In the genomic region with DNA sequence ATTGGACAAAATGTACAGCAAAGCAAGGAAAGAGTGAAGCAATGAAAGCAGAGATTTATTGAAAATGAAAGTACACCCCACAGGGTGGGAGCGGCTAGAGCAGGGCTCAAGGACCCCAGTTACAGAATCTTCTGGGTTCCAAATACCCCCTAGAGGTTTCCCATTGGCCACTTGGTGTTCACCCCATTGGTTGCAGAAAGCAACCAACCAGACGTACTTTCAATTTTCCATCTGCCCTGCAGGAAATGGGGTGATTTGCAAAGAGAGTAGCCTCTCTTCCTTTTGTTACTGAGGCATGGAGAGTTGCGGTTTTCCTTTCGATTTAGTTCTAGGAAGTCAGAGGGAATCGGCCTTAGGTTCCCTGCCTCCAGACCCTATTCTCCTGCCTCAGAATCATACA, we compare ENCODE assay signal across 8 cellular contexts. TPM values are rescaled to one million over a fixed set of nuclear protein-coding genes. Genes with fewer than 3 reads are reported as not detected.
DNase-seq lines count a peak whose midpoint lies in the region; ATAC-seq and TF ChIP-seq lines count a peak whose summit lies in the region.

No MANE protein-coding gene starts in this region.

- H3K4me1 Mint-ChIP-seq in IgD-negative memory B cell (peaks cover 39 to 46% (median 43%) of the 10 kb centered on the region in 3 donors), type B pancreatic cell (ENCODE audit: unreplicated experiment) (peaks cover 21% of the 10 kb centered on the region)
- peaks cover 45% of the 10 kb centered on the region for H3K4me1 Mint-ChIP-seq in activated naive CD8-positive, alpha-beta T cell treated with anti-CD3 and anti-CD28 coated beads for 36 hours

- 49% methylated on average over 5 of the region's 5 CpGs for WGBS in right lobe of liver (ENCODE audit: insufficient coverage, low coverage, low lambda C conversion rate, missing lambda C conversion rate)

- no peaks in the 10 kb centered on the region for H3K9me3 ChIP-seq in right lobe of liver

- intact Hi-C loops in right lobe of liver (cut with DNase I): no loop called here

- peaks cover 0 to 17% (median 8%) of the 10 kb centered on the region in 4 donors for H3K36me3 ChIP-seq in right lobe of liver

- ATAC-seq in right lobe of liver (no peak), GM19328 (IDR thresholded peaks at IDR 0.05; ENCODE audit: unreplicated experiment) (no peak), GM21786 (IDR thresholded peaks at IDR 0.05; ENCODE audit: unreplicated experiment) (no peak)

- H3K27me3 ChIP-seq in right lobe of liver: no peaks in the 10 kb centered on the region

- DNase-seq in Caki2 (ENCODE audit: low read depth) (peak; percentile 62), right lobe of liver (no peak), type B pancreatic cell (ENCODE audit: extremely low spot score, unreplicated experiment) (no peak), dedifferentiated amniotic fluid mesenchymal stem cell (ENCODE audit: extremely low spot score) (no peak)
- DNase-seq in activated naive CD8-positive, alpha-beta T cell treated with anti-CD3 and anti-CD28 coated beads for 36 hours: peak; percentile 46

- peaks cover 0 to 26% (median 4%) of the 10 kb centered on the region in 4 donors for H3K4me1 ChIP-seq in right lobe of liver

- H3K9me3 Mint-ChIP-seq in IgD-negative memory B cell (no peaks in the 10 kb centered on the region), type B pancreatic cell (no peaks in the 10 kb centered on the region)
- H3K9me3 Mint-ChIP-seq in activated naive CD8-positive, alpha-beta T cell treated with anti-CD3 and anti-CD28 coated beads for 36 hours: no peaks in the 10 kb centered on the region

- H3K27ac ChIP-seq in right lobe of liver: peak overlapping the region; percentile 13 to 81 (median 32)

- TF ChIP-seq CTCF in right lobe of liver (IDR thresholded peaks at IDR 0.05): no peak
- TF ChIP-seq CTCF in type B pancreatic cell (conservative IDR thresholded peaks at IDR 0.05): no peak

- H3K36me3 Mint-ChIP-seq in IgD-negative memory B cell (peaks cover 2% of the 10 kb centered on the region), type B pancreatic cell (peaks cover 4% of the 10 kb centered on the region)
- H3K36me3 Mint-ChIP-seq in activated naive CD8-positive, alpha-beta T cell treated with anti-CD3 and anti-CD28 coated beads for 36 hours: peaks cover 26% of the 10 kb centered on the region

- peak overlapping the region; percentile 71 to 99 (median 96) for H3K4me3 Mint-ChIP-seq in IgD-negative memory B cell
- H3K4me3 Mint-ChIP-seq in activated naive CD8-positive, alpha-beta T cell treated with anti-CD3 and anti-CD28 coated beads for 36 hours: peak overlapping the region; percentile 94
- H3K4me3 Mint-ChIP-seq in type B pancreatic cell: peak overlapping the region; percentile 20

- peak overlapping the region; percentile 2 to 26 (median 20) for H3K4me3 ChIP-seq in right lobe of liver

- H3K27ac Mint-ChIP-seq in IgD-negative memory B cell (peak overlapping the region in 2 of 3 donors; percentile 93), type B pancreatic cell (no peak overlapping the region)
- peak overlapping the region; percentile 90 for H3K27ac Mint-ChIP-seq in activated naive CD8-positive, alpha-beta T cell treated with anti-CD3 and anti-CD28 coated beads for 36 hours

- in situ Hi-C loops in Caki2 (cut with HindIII; ENCODE audit: low pct_unique_long_range_greater_than_20kb, low sequenced_read_pairs): no loop called here

- no peak for TF ChIP-seq POLR2A in right lobe of liver (IDR thresholded peaks at IDR 0.05)

- H3K27me3 Mint-ChIP-seq in IgD-negative memory B cell (no peaks in the 10 kb centered on the region), type B pancreatic cell (no peaks in the 10 kb centered on the region)
- H3K27me3 Mint-ChIP-seq in activated naive CD8-positive, alpha-beta T cell treated with anti-CD3 and anti-CD28 coated beads for 36 hours: no peaks in the 10 kb centered on the region

RNA-seq across cellular contexts. Expression of a gene that starts 2.4 kb away (rescaled TPM):
- 20.6 and 22.2 TPM in 2 replicates for total RNA-seq in Caki2 (2014; rRNA removed; shearing (Covaris generic); ENCODE audit: low replicate concordance)
- polyA plus RNA-seq in IgD-negative memory B cell: 43.4 TPM
- total RNA-seq in activated naive CD8-positive, alpha-beta T cell treated with anti-CD3 and anti-CD28 coated beads for 36 hours: 10 to 100 TPM; 53.4 to 54.3 TPM
- total RNA-seq in right lobe of liver (10 to 100 TPM; 10.8 to 36.1 (median 16.7) TPM), type B pancreatic cell (ENCODE audit: low replicate concordance) (28.7 and 29.8 TPM in 2 replicates)

RNA-seq across cellular contexts. Expression of a gene that starts 4.8 kb away (rescaled TPM):
- total RNA-seq in Caki2 (2014; rRNA removed; shearing (Covaris generic); ENCODE audit: low replicate concordance): 24.1 and 33.0 TPM in 2 replicates
- 6.6 TPM for polyA plus RNA-seq in IgD-negative memory B cell
- 10 to 100 TPM in 1 of 2 experiments, 1 to 10 TPM in 1; 8.3 to 10.6 TPM for total RNA-seq in activated naive CD8-positive, alpha-beta T cell treated with anti-CD3 and anti-CD28 coated beads for 36 hours
- 10 to 100 TPM in 1 of 6 experiments, 1 to 10 TPM in 5; 7.2 to 12.7 (median 8.3) TPM for total RNA-seq in right lobe of liver
- total RNA-seq in type B pancreatic cell (ENCODE audit: low replicate concordance): 10.4 and 10.8 TPM in 2 replicates

Comparison
In these comparisons a context has a peak if more than half of its experiments do, and no peak if none do; other contexts are left out.
1. DNase-seq: peak in Caki2 (single experiment) and activated naive CD8-positive, alpha-beta T cell treated with anti-CD3 and anti-CD28 coated beads for 36 hours (single experiment); none in right lobe of liver (0 of 3), type B pancreatic cell (single experiment) and dedifferentiated amniotic fluid mesenchymal stem cell (single experiment).
2. H3K4me3 Mint-ChIP-seq: peak in every context shown above with its lines; median percentile 96 in IgD-negative memory B cell; 94 in activated naive CD8-positive, alpha-beta T cell treated with anti-CD3 and anti-CD28 coated beads for 36 hours; 20 in type B pancreatic cell.